Comparison of ENCODE assay signal across 1 cellular context in the genomic region with DNA sequence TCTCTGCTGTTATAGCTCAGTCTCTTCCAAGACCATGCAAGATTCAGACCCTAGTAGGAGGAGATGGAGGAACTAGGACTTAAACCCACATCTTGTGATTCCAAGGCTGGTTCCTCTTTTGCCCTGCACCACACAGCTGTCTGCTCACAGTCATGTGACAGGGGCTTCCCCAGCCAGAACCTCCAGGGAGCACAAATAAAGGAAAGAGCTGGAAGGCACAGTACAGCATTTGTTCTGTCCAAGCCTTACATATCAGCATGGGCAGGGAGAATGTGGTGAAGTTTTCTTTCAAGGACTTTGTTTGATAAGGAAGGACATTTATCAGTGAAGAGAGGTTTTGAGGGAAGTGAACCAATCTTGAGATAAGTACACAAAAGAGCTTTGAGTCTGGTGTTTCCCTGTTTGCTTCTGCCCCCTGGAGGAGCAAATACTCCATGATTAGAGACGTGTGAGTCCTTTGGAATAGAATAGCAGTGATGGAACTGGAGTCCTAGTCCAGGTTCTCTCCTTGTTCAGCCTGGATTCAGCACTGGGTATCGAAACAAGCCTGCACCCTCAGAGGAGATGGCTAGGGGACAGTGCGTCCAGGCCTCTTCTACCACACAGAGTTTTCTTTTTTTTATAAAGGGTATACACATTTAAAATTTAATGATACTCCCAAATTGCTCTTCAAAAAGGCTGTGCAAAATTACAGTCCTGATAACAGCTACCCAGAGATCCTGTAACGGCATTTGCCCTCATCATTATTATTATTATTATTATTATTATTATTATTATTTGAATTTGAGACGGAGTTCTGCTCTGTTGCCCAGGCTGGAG.
A peak's percentile ranks its signal among the peaks of the same experiment; 100 is the strongest.
TF ChIP-seq lines count a peak whose summit lies in the region.

No MANE protein-coding gene starts in this region.

TF ChIP-seq in K562, 482 proteins besides CTCF, POLR2A, EP300 and RAD21 (continued from another document and continues in another):
- TF ChIP-seq, protein P1, sequence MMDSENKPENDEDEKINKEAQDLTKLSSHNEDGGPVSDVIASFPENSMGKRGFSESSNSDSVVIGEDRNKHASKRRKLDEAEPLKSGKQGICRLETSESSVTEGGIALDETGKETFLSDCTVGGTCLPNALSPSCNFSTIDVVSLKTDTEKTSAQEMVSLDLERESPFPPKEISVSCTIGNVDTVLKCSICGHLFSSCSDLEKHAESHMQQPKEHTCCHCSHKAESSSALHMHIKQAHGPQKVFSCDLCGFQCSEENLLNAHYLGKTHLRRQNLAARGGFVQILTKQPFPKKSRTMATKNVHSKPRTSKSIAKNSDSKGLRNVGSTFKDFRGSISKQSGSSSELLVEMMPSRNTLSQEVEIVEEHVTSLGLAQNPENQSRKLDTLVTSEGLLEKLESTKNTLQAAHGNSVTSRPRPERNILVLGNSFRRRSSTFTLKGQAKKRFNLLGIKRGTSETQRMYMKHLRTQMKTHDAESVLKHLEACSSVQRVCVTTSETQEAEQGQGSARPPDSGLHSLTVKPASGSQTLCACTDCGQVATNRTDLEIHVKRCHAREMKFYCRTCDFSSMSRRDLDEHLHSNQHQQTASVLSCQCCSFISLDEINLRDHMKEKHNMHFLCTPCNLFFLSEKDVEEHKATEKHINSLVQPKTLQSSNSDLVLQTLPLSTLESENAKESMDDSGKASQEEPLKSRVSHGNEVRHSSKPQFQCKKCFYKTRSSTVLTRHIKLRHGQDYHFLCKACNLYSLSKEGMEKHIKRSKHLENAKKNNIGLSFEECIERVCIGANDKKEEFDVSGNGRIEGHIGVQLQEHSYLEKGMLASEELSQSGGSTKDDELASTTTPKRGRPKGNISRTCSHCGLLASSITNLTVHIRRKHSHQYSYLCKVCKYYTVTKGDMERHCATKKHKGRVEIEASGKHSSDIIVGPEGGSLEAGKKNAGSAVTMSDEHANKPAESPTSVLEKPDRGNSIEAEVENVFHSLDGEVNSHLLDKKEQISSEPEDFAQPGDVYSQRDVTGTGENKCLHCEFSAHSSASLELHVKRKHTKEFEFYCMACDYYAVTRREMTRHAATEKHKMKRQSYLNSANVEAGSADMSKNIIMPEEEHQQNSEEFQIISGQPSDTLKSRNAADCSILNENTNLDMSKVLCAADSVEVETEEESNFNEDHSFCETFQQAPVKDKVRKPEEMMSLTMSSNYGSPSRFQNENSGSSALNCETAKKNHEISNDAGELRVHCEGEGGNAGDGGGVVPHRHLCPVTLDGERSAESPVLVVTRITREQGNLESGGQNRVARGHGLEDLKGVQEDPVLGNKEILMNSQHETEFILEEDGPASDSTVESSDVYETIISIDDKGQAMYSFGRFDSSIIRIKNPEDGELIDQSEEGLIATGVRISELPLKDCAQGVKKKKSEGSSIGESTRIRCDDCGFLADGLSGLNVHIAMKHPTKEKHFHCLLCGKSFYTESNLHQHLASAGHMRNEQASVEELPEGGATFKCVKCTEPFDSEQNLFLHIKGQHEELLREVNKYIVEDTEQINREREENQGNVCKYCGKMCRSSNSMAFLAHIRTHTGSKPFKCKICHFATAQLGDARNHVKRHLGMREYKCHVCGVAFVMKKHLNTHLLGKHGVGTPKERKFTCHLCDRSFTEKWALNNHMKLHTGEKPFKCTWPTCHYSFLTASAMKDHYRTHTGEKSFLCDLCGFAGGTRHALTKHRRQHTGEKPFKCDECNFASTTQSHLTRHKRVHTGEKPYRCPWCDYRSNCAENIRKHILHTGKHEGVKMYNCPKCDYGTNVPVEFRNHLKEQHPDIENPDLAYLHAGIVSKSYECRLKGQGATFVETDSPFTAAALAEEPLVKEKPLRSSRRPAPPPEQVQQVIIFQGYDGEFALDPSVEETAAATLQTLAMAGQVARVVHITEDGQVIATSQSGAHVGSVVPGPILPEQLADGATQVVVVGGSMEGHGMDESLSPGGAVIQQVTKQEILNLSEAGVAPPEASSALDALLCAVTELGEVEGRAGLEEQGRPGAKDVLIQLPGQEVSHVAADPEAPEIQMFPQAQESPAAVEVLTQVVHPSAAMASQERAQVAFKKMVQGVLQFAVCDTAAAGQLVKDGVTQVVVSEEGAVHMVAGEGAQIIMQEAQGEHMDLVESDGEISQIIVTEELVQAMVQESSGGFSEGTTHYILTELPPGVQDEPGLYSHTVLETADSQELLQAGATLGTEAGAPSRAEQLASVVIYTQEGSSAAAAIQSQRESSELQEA (IDR thresholded peaks at IDR 0.05; ENCODE audit: low read depth): no peak
- TF ChIP-seq RFX5 (IDR thresholded peaks at IDR 0.05; ENCODE audit: low read depth, low read length) (no peak), ZNF263 (CRISPR knock-in tag; IDR thresholded peaks at IDR 0.05; ENCODE audit: borderline replicate concordance) (peak; percentile 79; the same call in 1 of the 2 replicates), JUND (IDR thresholded peaks at IDR 0.05; ENCODE audit: borderline replicate concordance, low read depth, low read length) (peak; percentile 10; the same call in 1 of the 2 replicates), JUND (tag; IDR thresholded peaks at IDR 0.05; ENCODE audit: borderline replicate concordance, low read depth, low read length) (peak; percentile 65; the same call in 1 of the 3 replicates), SOX6 (IDR thresholded peaks at IDR 0.05) (peak; percentile 91), MCM5 (IDR thresholded peaks at IDR 0.05; ENCODE audit: low read depth) (no peak), ZNF121 (CRISPR knock-in tag; conservative IDR thresholded peaks at IDR 0.05) (no peak), NFE2L1 (tag; IDR thresholded peaks at IDR 0.05; ENCODE audit: borderline replicate concordance, low read depth) (no peak), ZNF384 (IDR thresholded peaks at IDR 0.05; ENCODE audit: low read depth, low read length) (no peak), SIRT6 (IDR thresholded peaks at IDR 0.05; ENCODE audit: low read depth, low read length) (no peak), MIER1 (IDR thresholded peaks at IDR 0.05; ENCODE audit: low read depth) (no peak), POLR3G (IDR thresholded peaks at IDR 0.05; ENCODE audit: extremely low read depth, insufficient read length, insufficient replicate concordance) (no peak), SMAD3 (CRISPR knock-in tag; conservative IDR thresholded peaks at IDR 0.05) (no peak), PRMT5 (CRISPR knock-in tag; IDR thresholded peaks at IDR 0.05) (no peak), L3MBTL2 (IDR thresholded peaks at IDR 0.05) (peak; percentile 65), ZNF644 (tag; IDR thresholded peaks at IDR 0.05; ENCODE audit: low read depth) (0 out of 2 replicates have a peak, but pooled peaks have one; percentile 46), NR2C2 (CRISPR knock-in tag; IDR thresholded peaks at IDR 0.05) (no peak), NR2C2 (tag; IDR thresholded peaks at IDR 0.05) (0 out of 2 replicates have a peak, but pooled peaks have one; percentile 8), MYC (IDR thresholded peaks at IDR 0.05; ENCODE audit: low read depth, low read length) (no peak; the same call in 1 of the 2 replicates), MYC (CRISPR knock-in tag; IDR thresholded peaks at IDR 0.05; ENCODE audit: borderline replicate concordance, low read depth) (no peak), PCBP1 (IDR thresholded peaks at IDR 0.05; ENCODE audit: low read depth, low read length, poor library complexity, severe bottlenecking) (no peak), CBX3 (IDR thresholded peaks at IDR 0.05; ENCODE audit: borderline replicate concordance in 1 of 2, low read length in 2 of 2) (no peak), CBFB (CRISPR knock-in tag; IDR thresholded peaks at IDR 0.05) (no peak), TFAM (CRISPR knock-in tag; conservative IDR thresholded peaks at IDR 0.05) (no peak), ZFP36 (IDR thresholded peaks at IDR 0.05; ENCODE audit: low read depth, low read length, partially characterized antibody) (no peak), ZNF3 (CRISPR knock-in tag; IDR thresholded peaks at IDR 0.05) (no peak), FOXK1 (CRISPR knock-in tag; IDR thresholded peaks at IDR 0.05; ENCODE audit: borderline replicate concordance) (no peak), DIDO1 (tag; IDR thresholded peaks at IDR 0.05; ENCODE audit: low read depth) (no peak), KAT7 (CRISPR knock-in tag; IDR thresholded peaks at IDR 0.05; ENCODE audit: borderline replicate concordance) (no peak), SRSF9 (IDR thresholded peaks at IDR 0.05; ENCODE audit: borderline replicate concordance, low read depth, low read length) (no peak), NFIC (IDR thresholded peaks at IDR 0.05) (0 out of 2 replicates have a peak, but pooled peaks have one; percentile 23), KLF16 (IDR thresholded peaks at IDR 0.05) (peak; percentile 19; the same call in 1 of the 2 replicates)
- TF ChIP-seq, protein P2, sequence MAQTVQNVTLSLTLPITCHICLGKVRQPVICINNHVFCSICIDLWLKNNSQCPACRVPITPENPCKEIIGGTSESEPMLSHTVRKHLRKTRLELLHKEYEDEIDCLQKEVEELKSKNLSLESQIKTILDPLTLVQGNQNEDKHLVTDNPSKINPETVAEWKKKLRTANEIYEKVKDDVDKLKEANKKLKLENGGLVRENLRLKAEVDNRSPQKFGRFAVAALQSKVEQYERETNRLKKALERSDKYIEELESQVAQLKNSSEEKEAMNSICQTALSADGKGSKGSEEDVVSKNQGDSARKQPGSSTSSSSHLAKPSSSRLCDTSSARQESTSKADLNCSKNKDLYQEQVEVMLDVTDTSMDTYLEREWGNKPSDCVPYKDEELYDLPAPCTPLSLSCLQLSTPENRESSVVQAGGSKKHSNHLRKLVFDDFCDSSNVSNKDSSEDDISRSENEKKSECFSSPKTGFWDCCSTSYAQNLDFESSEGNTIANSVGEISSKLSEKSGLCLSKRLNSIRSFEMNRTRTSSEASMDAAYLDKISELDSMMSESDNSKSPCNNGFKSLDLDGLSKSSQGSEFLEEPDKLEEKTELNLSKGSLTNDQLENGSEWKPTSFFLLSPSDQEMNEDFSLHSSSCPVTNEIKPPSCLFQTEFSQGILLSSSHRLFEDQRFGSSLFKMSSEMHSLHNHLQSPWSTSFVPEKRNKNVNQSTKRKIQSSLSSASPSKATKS (CRISPR knock-in tag; IDR thresholded peaks at IDR 0.05): no peak
- TF ChIP-seq, protein P3, sequence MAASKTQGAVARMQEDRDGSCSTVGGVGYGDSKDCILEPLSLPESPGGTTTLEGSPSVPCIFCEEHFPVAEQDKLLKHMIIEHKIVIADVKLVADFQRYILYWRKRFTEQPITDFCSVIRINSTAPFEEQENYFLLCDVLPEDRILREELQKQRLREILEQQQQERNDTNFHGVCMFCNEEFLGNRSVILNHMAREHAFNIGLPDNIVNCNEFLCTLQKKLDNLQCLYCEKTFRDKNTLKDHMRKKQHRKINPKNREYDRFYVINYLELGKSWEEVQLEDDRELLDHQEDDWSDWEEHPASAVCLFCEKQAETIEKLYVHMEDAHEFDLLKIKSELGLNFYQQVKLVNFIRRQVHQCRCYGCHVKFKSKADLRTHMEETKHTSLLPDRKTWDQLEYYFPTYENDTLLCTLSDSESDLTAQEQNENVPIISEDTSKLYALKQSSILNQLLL (CRISPR knock-in tag; IDR thresholded peaks at IDR 0.05; ENCODE audit: borderline replicate concordance): no peak
- TF ChIP-seq, protein P4, sequence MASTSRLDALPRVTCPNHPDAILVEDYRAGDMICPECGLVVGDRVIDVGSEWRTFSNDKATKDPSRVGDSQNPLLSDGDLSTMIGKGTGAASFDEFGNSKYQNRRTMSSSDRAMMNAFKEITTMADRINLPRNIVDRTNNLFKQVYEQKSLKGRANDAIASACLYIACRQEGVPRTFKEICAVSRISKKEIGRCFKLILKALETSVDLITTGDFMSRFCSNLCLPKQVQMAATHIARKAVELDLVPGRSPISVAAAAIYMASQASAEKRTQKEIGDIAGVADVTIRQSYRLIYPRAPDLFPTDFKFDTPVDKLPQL (IDR thresholded peaks at IDR 0.05; ENCODE audit: extremely low read depth, insufficient read length): no peak
- TF ChIP-seq, protein P5, sequence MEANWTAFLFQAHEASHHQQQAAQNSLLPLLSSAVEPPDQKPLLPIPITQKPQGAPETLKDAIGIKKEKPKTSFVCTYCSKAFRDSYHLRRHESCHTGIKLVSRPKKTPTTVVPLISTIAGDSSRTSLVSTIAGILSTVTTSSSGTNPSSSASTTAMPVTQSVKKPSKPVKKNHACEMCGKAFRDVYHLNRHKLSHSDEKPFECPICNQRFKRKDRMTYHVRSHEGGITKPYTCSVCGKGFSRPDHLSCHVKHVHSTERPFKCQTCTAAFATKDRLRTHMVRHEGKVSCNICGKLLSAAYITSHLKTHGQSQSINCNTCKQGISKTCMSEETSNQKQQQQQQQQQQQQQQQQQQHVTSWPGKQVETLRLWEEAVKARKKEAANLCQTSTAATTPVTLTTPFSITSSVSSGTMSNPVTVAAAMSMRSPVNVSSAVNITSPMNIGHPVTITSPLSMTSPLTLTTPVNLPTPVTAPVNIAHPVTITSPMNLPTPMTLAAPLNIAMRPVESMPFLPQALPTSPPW (CRISPR knock-in tag; IDR thresholded peaks at IDR 0.05): peak; percentile 21; the same call in 1 of the 2 replicates
- TF ChIP-seq, protein P6, sequence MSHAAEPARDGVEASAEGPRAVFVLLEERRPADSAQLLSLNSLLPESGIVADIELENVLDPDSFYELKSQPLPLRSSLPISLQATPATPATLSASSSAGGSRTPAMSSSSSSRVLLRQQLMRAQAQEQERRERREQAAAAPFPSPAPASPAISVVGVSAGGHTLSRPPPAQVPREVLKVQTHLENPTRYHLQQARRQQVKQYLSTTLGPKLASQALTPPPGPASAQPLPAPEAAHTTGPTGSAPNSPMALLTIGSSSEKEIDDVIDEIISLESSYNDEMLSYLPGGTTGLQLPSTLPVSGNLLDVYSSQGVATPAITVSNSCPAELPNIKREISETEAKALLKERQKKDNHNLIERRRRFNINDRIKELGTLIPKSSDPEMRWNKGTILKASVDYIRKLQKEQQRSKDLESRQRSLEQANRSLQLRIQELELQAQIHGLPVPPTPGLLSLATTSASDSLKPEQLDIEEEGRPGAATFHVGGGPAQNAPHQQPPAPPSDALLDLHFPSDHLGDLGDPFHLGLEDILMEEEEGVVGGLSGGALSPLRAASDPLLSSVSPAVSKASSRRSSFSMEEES (CRISPR knock-in tag; IDR thresholded peaks at IDR 0.05): peak; percentile 97
- TF ChIP-seq, protein P7, sequence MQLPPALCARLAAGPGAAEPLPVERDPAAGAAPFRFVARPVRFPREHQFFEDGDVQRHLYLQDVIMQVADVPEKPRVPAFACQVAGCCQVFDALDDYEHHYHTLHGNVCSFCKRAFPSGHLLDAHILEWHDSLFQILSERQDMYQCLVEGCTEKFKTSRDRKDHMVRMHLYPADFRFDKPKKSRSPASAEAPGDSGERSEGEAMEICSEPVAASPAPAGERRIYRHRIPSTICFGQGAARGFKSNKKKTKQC (CRISPR knock-in tag; IDR thresholded peaks at IDR 0.05): no peak
- TF ChIP-seq, protein P8, sequence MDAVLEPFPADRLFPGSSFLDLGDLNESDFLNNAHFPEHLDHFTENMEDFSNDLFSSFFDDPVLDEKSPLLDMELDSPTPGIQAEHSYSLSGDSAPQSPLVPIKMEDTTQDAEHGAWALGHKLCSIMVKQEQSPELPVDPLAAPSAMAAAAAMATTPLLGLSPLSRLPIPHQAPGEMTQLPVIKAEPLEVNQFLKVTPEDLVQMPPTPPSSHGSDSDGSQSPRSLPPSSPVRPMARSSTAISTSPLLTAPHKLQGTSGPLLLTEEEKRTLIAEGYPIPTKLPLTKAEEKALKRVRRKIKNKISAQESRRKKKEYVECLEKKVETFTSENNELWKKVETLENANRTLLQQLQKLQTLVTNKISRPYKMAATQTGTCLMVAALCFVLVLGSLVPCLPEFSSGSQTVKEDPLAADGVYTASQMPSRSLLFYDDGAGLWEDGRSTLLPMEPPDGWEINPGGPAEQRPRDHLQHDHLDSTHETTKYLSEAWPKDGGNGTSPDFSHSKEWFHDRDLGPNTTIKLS (IDR thresholded peaks at IDR 0.05; ENCODE audit: borderline replicate concordance, low read depth): no peak
